Comparison of ENCODE assay signal across 15 cellular contexts in the genomic region with DNA sequence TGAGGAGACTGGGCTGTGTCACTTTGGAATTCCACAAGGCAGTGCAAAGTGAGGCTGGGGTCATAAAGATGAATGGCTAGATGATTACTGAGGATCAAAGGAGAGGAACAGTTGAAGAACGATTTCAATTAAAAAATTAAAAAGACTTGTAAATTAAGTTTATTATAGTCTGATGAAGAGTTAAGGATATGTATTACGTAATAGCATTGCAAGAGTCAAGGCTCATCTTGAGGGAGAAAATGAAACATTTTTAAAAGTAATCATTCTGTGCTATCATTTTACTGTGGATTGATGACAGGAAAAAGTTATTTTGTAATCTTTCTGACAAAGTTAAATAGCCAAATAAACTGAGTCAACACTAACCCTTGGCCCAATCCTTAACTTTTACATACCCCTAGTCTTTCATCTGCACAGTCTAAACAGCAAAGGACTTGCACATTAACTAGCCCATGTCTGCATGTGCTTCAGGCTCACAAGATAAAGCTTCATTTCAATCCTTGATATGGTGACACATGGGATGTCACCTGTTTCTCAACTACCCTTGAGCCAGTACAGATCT.
"Had no signal": no experiment of that assay in that cellular context is flagged by ENCODE, and none has a peak within 500 bp of the region (broad histone marks: within the 10 kb centered on the region; RNA-seq: fewer than 3 reads in every experiment).

No MANE protein-coding gene starts in this region.

- ATAC-seq: activated CD4-positive, CD25-positive, alpha-beta regulatory T cell treated with anti-CD3 and anti-CD28 coated beads, Interleukin-2, amount 50 U/mL, for 24 hours; activated CD8-positive, alpha-beta memory T cell treated with anti-CD3 and anti-CD28 coated beads, Interleukin-2, amount 10 ng/mL, durations not matched to agents 7 days and 5 days; natural killer cell treated with Interleukin-12 subunit alpha and Interleukin-12 subunit beta and Interleukin-15 and Interleukin-18, amount 100 ng/mL, for 72 hours had no signal

- DNase-seq: activated CD4-positive, alpha-beta T cell treated with anti-CD3 and anti-CD28 coated beads, Interleukin-2, amount 50 U/mL, for 48 hours; activated CD8-positive, alpha-beta memory T cell treated with anti-CD3 and anti-CD28 coated beads, Interleukin-2, amount 10 ng/mL, durations not matched to agents 7 days and 5 days; activated gamma-delta T cell; activated naive CD8-positive, alpha-beta T cell treated with anti-CD3 and anti-CD28 coated beads for 36 hours; activated T-cell treated with anti-CD3 and anti-CD28 coated beads, Interleukin-2, amount 50 U/mL, for 24 hours; immature natural killer cell; left cardiac atrium; mammary epithelial cell; SW 1271; tibial artery had no signal

- H3K27me3 Mint-ChIP-seq: activated CD8-positive, alpha-beta memory T cell treated with anti-CD3 and anti-CD28 coated beads, Interleukin-2, amount 10 ng/mL, durations not matched to agents 7 days and 5 days; activated naive CD8-positive, alpha-beta T cell treated with anti-CD3 and anti-CD28 coated beads for 36 hours; activated T-cell treated with anti-CD3 and anti-CD28 coated beads, Interleukin-2, amount 50 U/mL, for 24 hours; natural killer cell treated with Interleukin-12 subunit alpha and Interleukin-12 subunit beta and Interleukin-15 and Interleukin-18, amount 100 ng/mL, for 72 hours had no signal

- H3K4me1 ChIP-seq: ascending aorta, tibial artery, vagina had no signal

- H3K4me1 Mint-ChIP-seq: activated CD8-positive, alpha-beta memory T cell treated with anti-CD3 and anti-CD28 coated beads, Interleukin-2, amount 10 ng/mL, durations not matched to agents 7 days and 5 days; activated naive CD8-positive, alpha-beta T cell treated with anti-CD3 and anti-CD28 coated beads for 36 hours; immature natural killer cell had no signal

- H3K27ac Mint-ChIP-seq: activated CD8-positive, alpha-beta memory T cell treated with anti-CD3 and anti-CD28 coated beads, Interleukin-2, amount 10 ng/mL, durations not matched to agents 7 days and 5 days; activated naive CD8-positive, alpha-beta T cell treated with anti-CD3 and anti-CD28 coated beads for 36 hours; activated T-cell treated with anti-CD3 and anti-CD28 coated beads, Interleukin-2, amount 50 U/mL, for 24 hours; immature natural killer cell; natural killer cell treated with Interleukin-12 subunit alpha and Interleukin-12 subunit beta and Interleukin-15 and Interleukin-18, amount 100 ng/mL, for 72 hours; T-helper 2 cell treated with Interferon-gamma antibody and Interleukin-4, amounts not matched to agents 5 μg/mL and 100 μg/mL, for 36 hours had no signal

- H3K9me3 ChIP-seq: ascending aorta, tibial artery, vagina had no signal

- H3K27me3 ChIP-seq: ascending aorta, tibial artery, vagina had no signal

- H3K27ac ChIP-seq: ascending aorta, tibial artery, vagina had no signal

- H3K4me3 ChIP-seq: ascending aorta, tibial artery, vagina had no signal

- H3K36me3 Mint-ChIP-seq: activated CD8-positive, alpha-beta memory T cell treated with anti-CD3 and anti-CD28 coated beads, Interleukin-2, amount 10 ng/mL, durations not matched to agents 7 days and 5 days; activated naive CD8-positive, alpha-beta T cell treated with anti-CD3 and anti-CD28 coated beads for 36 hours; immature natural killer cell had no signal

- H3K9me3 Mint-ChIP-seq: activated naive CD8-positive, alpha-beta T cell treated with anti-CD3 and anti-CD28 coated beads for 36 hours had no signal

- H3K36me3 ChIP-seq: ascending aorta, tibial artery, vagina had no signal

- H3K4me3 Mint-ChIP-seq: activated CD8-positive, alpha-beta memory T cell treated with anti-CD3 and anti-CD28 coated beads, Interleukin-2, amount 10 ng/mL, durations not matched to agents 7 days and 5 days; activated naive CD8-positive, alpha-beta T cell treated with anti-CD3 and anti-CD28 coated beads for 36 hours; activated T-cell treated with anti-CD3 and anti-CD28 coated beads, Interleukin-2, amount 50 U/mL, for 24 hours; immature natural killer cell; natural killer cell treated with Interleukin-12 subunit alpha and Interleukin-12 subunit beta and Interleukin-15 and Interleukin-18, amount 100 ng/mL, for 72 hours; T-helper 2 cell treated with Interferon-gamma antibody and Interleukin-4, amounts not matched to agents 5 μg/mL and 100 μg/mL, for 36 hours had no signal
